ENCODE assay signal across 23 cellular contexts in the genomic region with DNA sequence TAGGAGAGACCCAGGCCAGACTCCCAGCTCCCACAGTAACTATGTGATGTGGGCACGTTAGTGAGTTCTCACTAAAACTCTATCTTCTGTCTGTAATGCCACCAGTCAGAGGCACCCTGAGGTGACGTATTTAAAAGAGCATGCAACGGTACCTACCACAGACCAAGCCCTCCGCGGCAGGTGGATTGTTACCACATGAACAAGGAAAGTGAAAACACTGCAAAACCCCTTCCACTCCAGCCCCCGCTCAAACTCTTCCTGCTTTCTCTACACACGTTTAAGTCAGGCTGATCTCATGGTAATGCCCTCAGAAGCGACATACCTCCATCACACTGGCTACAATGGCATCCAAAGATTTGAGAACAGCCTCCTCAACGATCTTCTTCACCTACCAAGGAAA. TPM values are rescaled to one million over a fixed set of nuclear protein-coding genes. Genes with fewer than 3 reads are reported as not detected.
A peak's percentile ranks its signal among the peaks of the same experiment; 100 is the strongest.
DNase-seq lines count a peak whose midpoint lies in the region; ATAC-seq, FAIRE-seq and TF ChIP-seq lines count a peak whose summit lies in the region.
"Had no signal": no experiment of that assay in that cellular context is flagged by ENCODE, and none has a peak within 500 bp of the region (broad histone marks: within the 10 kb centered on the region; RNA-seq: fewer than 3 reads in every experiment).

No MANE protein-coding gene starts in this region.

- peak; percentile 88 for ATAC-seq in activated CD8-positive, alpha-beta T cell treated with anti-CD3 and anti-CD28 coated beads for 36 hours
- ATAC-seq in GM18505 (IDR thresholded peaks at IDR 0.05; ENCODE audit: unreplicated experiment) = no peak
- ATAC-seq: left lung, psoas muscle had no signal

- no peaks in the 10 kb centered on the region for H3K9me3 ChIP-seq in KOPT-K1 (ENCODE audit: insufficient read depth, low read length, poor library complexity, severe bottlenecking)
- H3K9me3 ChIP-seq: ascending aorta, Caco-2, left lung, psoas muscle had no signal

- no peak for TF ChIP-seq CTCF in activated CD8-positive, alpha-beta T cell treated with anti-CD3 and anti-CD28 coated beads for 36 hours (IDR thresholded peaks at IDR 0.05)

- peaks cover 93% of the 10 kb centered on the region for H3K36me3 ChIP-seq in KOPT-K1 (ENCODE audit: insufficient read depth, low read length)

- CTCF ChIA-PET in activated CD8-positive, alpha-beta T cell treated with anti-CD3 and anti-CD28 coated beads for 36 hours (lab: Charles Lee) = interaction anchor here (1.0 to 1.1 kb wide), 2 partner anchors 14 to 68 kb away, joined by 3 read pairs; no protein-coding TSS in a partner anchor

- no peaks in the 10 kb centered on the region for H3K9me3 Mint-ChIP-seq in activated CD8-positive, alpha-beta T cell treated with anti-CD3 and anti-CD28 coated beads for 36 hours
- H3K9me3 Mint-ChIP-seq in activated naive CD8-positive, alpha-beta T cell treated with anti-CD3 and anti-CD28 coated beads for 36 hours = no peaks in the 10 kb centered on the region
- H3K9me3 Mint-ChIP-seq: activated B cell treated with CpG ODN at 0.5 μM for 24 hours; activated T-helper 1 cell treated with anti-CD3 and anti-CD28 coated beads, Interleukin-12 subunit alpha, Interleukin-12 subunit beta, Interleukin-2, Interleukin-4 antibody, amounts not matched to agents 30 ng/mL and 10 ng/mL and 1 ng/mL, durations not matched to agents 14 hours and 24 hours and 36 hours; HFFc6 had no signal

- TF ChIP-seq POLR2A in GM12891 (IDR thresholded peaks at IDR 0.05; ENCODE audit: low read depth, low read length) (no peak), GM18505 (IDR thresholded peaks at IDR 0.05; ENCODE audit: borderline replicate concordance, extremely low read depth, insufficient read depth, insufficient read length) (no peak)

- peak; percentile 83 for DNase-seq in activated CD8-positive, alpha-beta T cell treated with anti-CD3 and anti-CD28 coated beads for 36 hours
- DNase-seq in activated naive CD8-positive, alpha-beta T cell treated with anti-CD3 and anti-CD28 coated beads for 36 hours = peak; percentile 66
- DNase-seq in stimulated activated CD8-positive, alpha-beta memory T cell treated with anti-CD3 and anti-CD28 coated beads, Interleukin-12 subunit alpha, Interleukin-12 subunit beta, amount 100 ng/mL, for 4 hours (ENCODE audit: low read depth) = peak; percentile 4
- DNase-seq in cerebellar cortex (ENCODE audit: low spot score) (no peak), GM12891 (ENCODE audit: insufficient read length, low spot score) (no peak), NCI-H1105 (lab: John Stamatoyannopoulos, UW) (no peak)
- DNase-seq: activated B cell treated with CpG ODN at 0.5 μM for 24 hours; AML-193; Caco-2; HFFc6; left lung; NCI-H2029; NCI-H446 treated with DMSO at 0.1 percent for 48 hours; NK-92 treated with Interleukin-12 subunit alpha and Interleukin-12 subunit beta, amount 100 ng/mL, for 24 hours; psoas muscle; small intestine had no signal

- intact Hi-C loops in activated CD8-positive, alpha-beta T cell treated with anti-CD3 and anti-CD28 coated beads for 36 hours (cut with micrococcal nuclease) = no loop called here

- H3K27me3 Mint-ChIP-seq in activated CD8-positive, alpha-beta T cell treated with anti-CD3 and anti-CD28 coated beads for 36 hours = no peaks in the 10 kb centered on the region
- H3K27me3 Mint-ChIP-seq in activated naive CD8-positive, alpha-beta T cell treated with anti-CD3 and anti-CD28 coated beads for 36 hours = no peaks in the 10 kb centered on the region
- H3K27me3 Mint-ChIP-seq: activated B cell treated with CpG ODN at 0.5 μM for 24 hours had no signal

- peaks cover 28% of the 10 kb centered on the region for H3K4me1 Mint-ChIP-seq in activated CD8-positive, alpha-beta T cell treated with anti-CD3 and anti-CD28 coated beads for 36 hours (ENCODE audit: low read depth)
- H3K4me1 Mint-ChIP-seq in activated naive CD8-positive, alpha-beta T cell treated with anti-CD3 and anti-CD28 coated beads for 36 hours = peaks cover 23% of the 10 kb centered on the region

- POLR2A ChIA-PET in activated CD8-positive, alpha-beta T cell treated with anti-CD3 and anti-CD28 coated beads for 36 hours (lab: Charles Lee) = interaction anchor here (1.0 kb wide), 1 partner anchor 10 kb away, joined by 4 read pairs; no protein-coding TSS in a partner anchor

- FAIRE-seq in GM12891 (lab: Jason Lieb, UNC) = no peak
- FAIRE-seq: endometrium, RCC 7860, small intestine had no signal

- H3K36me3 Mint-ChIP-seq in activated CD8-positive, alpha-beta T cell treated with anti-CD3 and anti-CD28 coated beads for 36 hours (ENCODE audit: low read depth) = peaks cover 49% of the 10 kb centered on the region
- H3K36me3 Mint-ChIP-seq in activated naive CD8-positive, alpha-beta T cell treated with anti-CD3 and anti-CD28 coated beads for 36 hours = peaks cover 31% of the 10 kb centered on the region

- peak overlapping the region; percentile 44 for H3K27ac ChIP-seq in KOPT-K1 (ENCODE audit: low read depth, low read length, poor library complexity, severe bottlenecking)
- H3K27ac ChIP-seq: ascending aorta, left lung, psoas muscle, SK-N-MC had no signal

- H3K4me3 Mint-ChIP-seq in activated CD8-positive, alpha-beta T cell treated with anti-CD3 and anti-CD28 coated beads for 36 hours = peak overlapping the region; percentile 1
- peak overlapping the region; percentile 40 for H3K4me3 Mint-ChIP-seq in activated naive CD8-positive, alpha-beta T cell treated with anti-CD3 and anti-CD28 coated beads for 36 hours
- H3K4me3 Mint-ChIP-seq: activated B cell treated with CpG ODN at 0.5 μM for 24 hours; activated T-helper 1 cell treated with anti-CD3 and anti-CD28 coated beads, Interleukin-12 subunit alpha, Interleukin-12 subunit beta, Interleukin-2, Interleukin-4 antibody, amounts not matched to agents 30 ng/mL and 10 ng/mL and 1 ng/mL, durations not matched to agents 14 hours and 24 hours and 36 hours; HFFc6 had no signal

- peak overlapping the region; percentile 85 for H3K27ac Mint-ChIP-seq in activated CD8-positive, alpha-beta T cell treated with anti-CD3 and anti-CD28 coated beads for 36 hours
- peak overlapping the region; percentile 77 for H3K27ac Mint-ChIP-seq in activated naive CD8-positive, alpha-beta T cell treated with anti-CD3 and anti-CD28 coated beads for 36 hours
- H3K27ac Mint-ChIP-seq: activated B cell treated with CpG ODN at 0.5 μM for 24 hours, HFFc6 had no signal

TF ChIP-seq in GM12891, 5 proteins besides CTCF, POLR2A, EP300 and RAD21:
- TF ChIP-seq POLR2AphosphoS5 (IDR thresholded peaks at IDR 0.05; ENCODE audit: low read depth, low read length) (no peak), PAX5 (IDR thresholded peaks at IDR 0.05; ENCODE audit: insufficient read depth, low read length, severe bottlenecking) (no peak), TAF1 (IDR thresholded peaks at IDR 0.05; ENCODE audit: low read depth, low read length) (no peak)
TF ChIP-seq in GM12891: peak in this region for 0.

RNA-seq across cellular contexts. Expression of gene SERPIND1, which starts 36.7 kb away (rescaled TPM):
- not detected for total RNA-seq in activated CD8-positive, alpha-beta T cell treated with anti-CD3 and anti-CD28 coated beads for 36 hours
- not detected for total RNA-seq in activated naive CD8-positive, alpha-beta T cell treated with anti-CD3 and anti-CD28 coated beads for 36 hours
- 0.04 TPM for polyA plus RNA-seq in GM12891 (2012; ENCODE audit: low read depth, missing spikeins)
- total RNA-seq: activated B cell treated with CpG ODN at 0.5 μM for 24 hours; activated T-helper 1 cell treated with anti-CD3 and anti-CD28 coated beads, Interleukin-12 subunit alpha, Interleukin-12 subunit beta, Interleukin-2, Interleukin-4 antibody, amounts not matched to agents 30 ng/mL and 10 ng/mL and 1 ng/mL, durations not matched to agents 14 hours and 24 hours and 36 hours; ascending aorta; psoas muscle had no signal

RNA-seq across cellular contexts. Expression of gene PI4KA, which starts 48.0 kb away (rescaled TPM):
- total RNA-seq in activated CD8-positive, alpha-beta T cell treated with anti-CD3 and anti-CD28 coated beads for 36 hours = 10 to 100 TPM; 63.9 to 64.1 TPM
- 10 to 100 TPM; 49.3 to 51.3 TPM for total RNA-seq in activated naive CD8-positive, alpha-beta T cell treated with anti-CD3 and anti-CD28 coated beads for 36 hours
- polyA plus RNA-seq in GM12891 (2012; ENCODE audit: low read depth, missing spikeins) = 36.6 TPM

RNA-seq across cellular contexts. Expression of gene SNAP29, which starts 48.2 kb away (rescaled TPM):
- total RNA-seq in activated CD8-positive, alpha-beta T cell treated with anti-CD3 and anti-CD28 coated beads for 36 hours = 10 to 100 TPM; 20.0 to 22.6 TPM
- 10 to 100 TPM; 21.5 to 22.1 TPM for total RNA-seq in activated naive CD8-positive, alpha-beta T cell treated with anti-CD3 and anti-CD28 coated beads for 36 hours
- 19.2 TPM for polyA plus RNA-seq in GM12891 (2012; ENCODE audit: low read depth, missing spikeins)

Comparison
In these comparisons a context has a peak if more than half of its experiments do, and no peak if none do; other contexts are left out.
1. DNase-seq: peak in activated CD8-positive, alpha-beta T cell treated with anti-CD3 and anti-CD28 coated beads for 36 hours (single experiment), activated naive CD8-positive, alpha-beta T cell treated with anti-CD3 and anti-CD28 coated beads for 36 hours (single experiment) and stimulated activated CD8-positive, alpha-beta memory T cell treated with anti-CD3 and anti-CD28 coated beads, Interleukin-12 subunit alpha, Interleukin-12 subunit beta, amount 100 ng/mL, for 4 hours (single experiment); none in cerebellar cortex (single experiment), GM12891 (single experiment) and NCI-H1105 (single experiment).